In the genomic region with DNA sequence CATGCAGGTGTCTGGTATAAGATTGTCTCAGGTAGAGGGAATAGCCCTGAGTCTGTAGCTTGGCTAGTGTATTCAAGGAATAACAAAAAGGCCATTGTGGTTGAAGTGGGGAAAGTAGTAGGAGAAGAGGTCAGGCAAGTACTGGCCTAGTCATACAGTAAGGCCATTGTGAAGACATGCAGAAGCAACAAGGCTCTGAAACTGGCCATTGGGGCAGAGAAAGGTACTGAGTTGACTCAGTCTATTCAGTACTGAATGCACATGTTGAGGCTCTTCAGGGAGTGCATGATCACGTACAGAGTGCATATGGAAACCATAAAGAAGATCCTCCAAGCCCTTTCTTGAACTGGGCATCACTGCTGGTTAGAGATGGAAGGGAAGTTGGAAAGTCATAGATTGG, we compare ENCODE assay signal across 29 cellular contexts.
"Had no signal": no experiment of that assay in that cellular context is flagged by ENCODE, and none has a peak within 500 bp of the region (broad histone marks: within the 10 kb centered on the region; RNA-seq: fewer than 3 reads in every experiment).

No MANE protein-coding gene starts in this region.

- ATAC-seq: activated CD8-positive, alpha-beta memory T cell treated with anti-CD3 and anti-CD28 coated beads, Interleukin-2, amount 10 ng/mL, durations not matched to agents 7 days and 5 days; activated naive CD8-positive, alpha-beta T cell treated with anti-CD3 and anti-CD28 coated beads, Interleukin-2, amount 50 U/mL, for 24 hours; Panc1 had no signal

- H3K4me3 ChIP-seq: MG63 had no signal

- H3K36me3 ChIP-seq: MG63 had no signal

- H3K27ac ChIP-seq: VCaP had no signal

- H3K27me3 ChIP-seq: MG63 had no signal

- H3K9me3 ChIP-seq: MG63 had no signal

- DNase-seq: activated B cell treated with CpG ODN at 0.5 μM for 24 hours; activated CD4-positive, alpha-beta memory T cell treated with anti-CD3 and anti-CD28 coated beads for 36 hours; activated CD4-positive, alpha-beta T cell treated with anti-CD3 and anti-CD28 coated beads for 4 hours; activated CD4-positive, alpha-beta T cell treated with anti-CD3 and anti-CD28 coated beads, Interleukin-2, amount 50 U/mL, for 1 hour; activated CD4-positive, CD25-positive, alpha-beta regulatory T cell treated with anti-CD3 and anti-CD28 coated beads, Interleukin-2, amount 50 U/mL, for 72 hours; activated CD8-positive, alpha-beta memory T cell treated with anti-CD3 and anti-CD28 coated beads for 24 hours; activated CD8-positive, alpha-beta memory T cell treated with anti-CD3 and anti-CD28 coated beads, Interleukin-2, amount 10 ng/mL, durations not matched to agents 7 days and 5 days; activated CD8-positive, alpha-beta memory T cell treated with anti-CD3 and anti-CD28 coated beads, Interleukin-2, amount 50 U/mL, for 48 hours; activated effector memory CD4-positive, alpha-beta T cell treated with Interleukin-2 at 50 U/mL for 16 hours; activated naive CD4-positive, alpha-beta T cell treated with anti-CD3 and anti-CD28 coated beads, Interleukin-2, amount 10 ng/mL, durations not matched to agents 7 days and 5 days; activated naive CD8-positive, alpha-beta T cell treated with anti-CD3 and anti-CD28 coated beads, Interleukin-2, amount 50 U/mL, for 24 hours; activated T-cell treated with anti-CD3 and anti-CD28 coated beads, Interleukin-2, amount 50 U/mL, for 48 hours; anterior cingulate cortex; central memory CD4-positive, alpha-beta T cell; MG63; NCI-H1092; NCI-H1436 treated with DMSO at 0.1 percent for 48 hours; NCI-H1694 treated with DMSO at 0.1 percent for 48 hours; NCI-H2029; NCI-H345; NCI-H524 treated with DMSO at 0.1 percent for 48 hours; RPMI8226; SIG-M5; SW 1271; T-helper 1 cell; T-helper 2 cell; T-helper 9 cell had no signal
